In the genomic region with DNA sequence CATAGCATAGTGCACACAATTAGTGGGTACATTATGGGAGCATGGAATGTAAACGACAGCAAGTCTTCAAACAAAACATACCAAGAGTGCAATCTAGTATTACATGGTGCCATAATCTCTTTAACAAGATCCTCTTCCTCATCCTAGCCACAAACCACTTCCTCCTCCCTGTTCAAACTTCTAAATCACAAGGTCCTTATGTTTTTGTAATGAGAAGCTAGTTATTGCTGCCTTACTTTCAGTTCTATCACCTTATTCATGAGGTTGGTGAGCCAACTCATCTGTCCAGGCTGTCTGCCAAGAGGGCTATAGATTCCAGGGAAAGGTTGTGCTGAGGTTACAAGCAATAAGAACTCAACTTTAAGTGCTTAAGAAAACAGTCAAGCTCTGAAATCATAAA, we compare ENCODE assay signal across 9 cellular contexts.
DNase-seq lines count a peak whose midpoint lies in the region; ATAC-seq, FAIRE-seq and TF ChIP-seq lines count a peak whose summit lies in the region.
"Had no signal": no experiment of that assay in that cellular context is flagged by ENCODE, and none has a peak within 500 bp of the region (broad histone marks: within the 10 kb centered on the region; RNA-seq: fewer than 3 reads in every experiment).

No MANE protein-coding gene starts in this region.

- no peaks in the 10 kb centered on the region for H3K27me3 ChIP-seq in RWPE2 (ENCODE audit: insufficient read depth, poor library complexity, severe bottlenecking)
- no peaks in the 10 kb centered on the region for H3K27me3 ChIP-seq in fibroblast of lung (ENCODE audit: control insufficient read depth, insufficient read depth, low read length)
- H3K27me3 ChIP-seq: gastrocnemius medialis had no signal

- no peak overlapping the region for H2AFZ ChIP-seq in fibroblast of lung (ENCODE audit: low read length)

- H3K79me2 ChIP-seq in fibroblast of lung (ENCODE audit: control insufficient read depth, insufficient read depth, low read length) = no peaks in the 10 kb centered on the region

- peaks cover 0 to 2% of the 10 kb centered on the region in 2 donors for H3K36me3 Mint-ChIP-seq in CD14-positive monocyte

- H3K9ac ChIP-seq in fibroblast of lung (ENCODE audit: insufficient read depth, low read length) (no peak overlapping the region), kidney (ENCODE audit: low read length in 2 of 2) (no peak overlapping the region)

- H3K27ac Mint-ChIP-seq in CD14-positive monocyte = peak overlapping the region in 6 of 7 donors; percentile 56 to 86 (median 76)

- H3K27ac ChIP-seq in RWPE2 (ENCODE audit: poor library complexity, severe bottlenecking) (peak overlapping the region; percentile 34), fibroblast of lung (ENCODE audit: insufficient read depth, low read length) (peak overlapping the region; percentile 79), kidney (ENCODE audit: low read depth in 2 of 2, low read length in 2 of 2) (no peak overlapping the region)
- H3K27ac ChIP-seq: gastrocnemius medialis had no signal

- peak overlapping the region; percentile 33 for H3K4me2 ChIP-seq in fibroblast of lung (ENCODE audit: extremely low read depth, insufficient read depth, low read length)

- H3K9me3 Mint-ChIP-seq in CD14-positive monocyte = peaks cover 0 to 6% (median 0%) of the 10 kb centered on the region in 7 donors

- H3K4me3 ChIP-seq in RWPE2 (ENCODE audit: severe bottlenecking) (no peak overlapping the region), fibroblast of lung (replicated peaks in 1 of 4; ENCODE audit: control extremely low read depth in 1 of 4, insufficient read depth in 1 of 4, low read depth in 3 of 4, low read length in 4 of 4) (no peak overlapping the region), kidney (ENCODE audit: low read length in 2 of 2) (no peak overlapping the region)
- H3K4me3 ChIP-seq: gastrocnemius medialis had no signal

- peaks cover 26% of the 10 kb centered on the region for H3K4me1 Mint-ChIP-seq in CD14-positive monocyte

- H3K4me1 ChIP-seq in RWPE2 (ENCODE audit: insufficient read depth, poor library complexity, severe bottlenecking) = peaks cover 23% of the 10 kb centered on the region
- peaks cover 12% of the 10 kb centered on the region for H3K4me1 ChIP-seq in fibroblast of lung (ENCODE audit: control insufficient read depth, extremely low read depth, insufficient read depth, low read length)
- H3K4me1 ChIP-seq in kidney (ENCODE audit: control insufficient read depth in 1 of 2, insufficient read depth in 1 of 2, low read depth in 1 of 2, low read length in 2 of 2) = no peaks in the 10 kb centered on the region

- H3K9me3 ChIP-seq in RWPE2 (ENCODE audit: severe bottlenecking) = no peaks in the 10 kb centered on the region
- no peaks in the 10 kb centered on the region for H3K9me3 ChIP-seq in fibroblast of lung (ENCODE audit: control insufficient read depth, insufficient read depth, low read depth, low read length)
- H3K9me3 ChIP-seq in kidney (ENCODE audit: control insufficient read depth in 1 of 2, low read length in 2 of 2) = no peaks in the 10 kb centered on the region
- H3K9me3 ChIP-seq: gastrocnemius medialis had no signal

- TF ChIP-seq CTCF in CD14-positive monocyte (IDR thresholded peaks at IDR 0.05) = no peak
- no peak for TF ChIP-seq CTCF in RWPE2 (IDR thresholded peaks at IDR 0.05; ENCODE audit: poor library complexity, severe bottlenecking)
- no peak for TF ChIP-seq CTCF in fibroblast of lung (conservative IDR thresholded peaks at IDR 0.05 in 1 of 2, IDR thresholded peaks at IDR 0.05 in 1 of 2; ENCODE audit: low read depth in 1 of 2, low read length in 2 of 2)
- no peak for TF ChIP-seq CTCF in kidney (IDR thresholded peaks at IDR 0.05; ENCODE audit: borderline replicate concordance, extremely low read depth, insufficient read depth)

- H4K20me1 ChIP-seq in fibroblast of lung (ENCODE audit: control insufficient read depth, extremely low read depth, insufficient read depth, low read length) = no peaks in the 10 kb centered on the region

- peaks cover 11 to 27% (median 11%) of the 10 kb centered on the region in 3 donors for H3K27me3 Mint-ChIP-seq in CD14-positive monocyte (ENCODE audit: low read depth in 3 of 3)

- no peak for FAIRE-seq in kidney (lab: Jason Lieb, UNC)

- H3K4me3 Mint-ChIP-seq in CD14-positive monocyte = peak overlapping the region in 1 of 2 donors; percentile 59

- H3K36me3 ChIP-seq in RWPE2 (ENCODE audit: low read depth) = no peaks in the 10 kb centered on the region
- no peaks in the 10 kb centered on the region for H3K36me3 ChIP-seq in fibroblast of lung (ENCODE audit: control insufficient read depth, insufficient read depth, low read length)
- no peaks in the 10 kb centered on the region for H3K36me3 ChIP-seq in kidney (ENCODE audit: control insufficient read depth in 1 of 2, insufficient read depth in 2 of 2, low read length in 2 of 2)
- H3K36me3 ChIP-seq: gastrocnemius medialis had no signal

- intact Hi-C loops in CD14-positive monocyte (cut with micrococcal nuclease) = no loop called here
- intact Hi-C loops in kidney (cut with DNase I) = no loop called here

- peak; percentile 56 for DNase-seq in CD14-positive monocyte (ENCODE audit: low spot score)
- peak; percentile 96 for DNase-seq in HCEC 1CT
- peak; percentile 74 for DNase-seq in RWPE2 (ENCODE audit: low spot score)
- DNase-seq in fibroblast of lung (ENCODE audit: low read depth in 2 of 2) = peak; percentile 94 to 99
- DNase-seq in kidney = no peak
- DNase-seq in NCI-H1092 (lab: John Stamatoyannopoulos, UW) = no peak
- no peak for DNase-seq in NCI-H187 (lab: John Stamatoyannopoulos, UW)
- DNase-seq in retina = no peak
- DNase-seq: gastrocnemius medialis had no signal

- peak; percentile 84 for ATAC-seq in RWPE2 (ENCODE audit: low read depth)

Comparison
In these comparisons a context has a peak if more than half of its experiments do, and no peak if none do; other contexts are left out.
1. DNase-seq: peak in CD14-positive monocyte (single experiment), HCEC 1CT (single experiment), RWPE2 (single experiment) and fibroblast of lung (2 of 2); none in kidney (single experiment), NCI-H1092 (single experiment), NCI-H187 (0 of 2) and retina (single experiment).
2. H3K27ac ChIP-seq: peak in RWPE2 (single experiment) and fibroblast of lung (single experiment); none in kidney (0 of 2).